ENCODE assay signal across 8 cellular contexts in genomic region chr1:181101581-181102226, GRCh38. TPM values are rescaled to one million over a fixed set of nuclear protein-coding genes. Genes with fewer than 3 reads are reported as not detected.
A peak's percentile ranks its signal among the peaks of the same experiment; 100 is the strongest.
DNase-seq lines count a peak whose midpoint lies in the region; ATAC-seq lines count a peak whose summit lies in the region.

No MANE protein-coding gene starts in this region.

- no peak overlapping the region for H3K4me3 ChIP-seq in SJSA1

- DNase-seq in DMS 273 (lab: John Stamatoyannopoulos, UW; ENCODE audit: unreplicated experiment) (peak; percentile 68), NCI-H1092 treated with DMSO at 0.1 percent for 48 hours (lab: John Stamatoyannopoulos, UW) (peak; percentile 87), SJSA1 (ENCODE audit: low read depth in 1 of 2, low spot score in 2 of 2) (peak; percentile 68 to 73), iPS DF 4.7 (ENCODE audit: extremely low read depth, low spot score) (peak; percentile 82), medulla oblongata (ENCODE audit: extremely low spot score) (no peak)
- DNase-seq in effector CD8-positive, alpha-beta T cell (lab: John Stamatoyannopoulos, UW): no peak

- no peaks in the 10 kb centered on the region for H3K9me3 ChIP-seq in SJSA1 (replicated peaks)

- peak overlapping the region; percentile 75 for H3K27ac ChIP-seq in SJSA1

- no peak for ATAC-seq in GM19463 (IDR thresholded peaks at IDR 0.05; ENCODE audit: unreplicated experiment)
- ATAC-seq in HG02642 (IDR thresholded peaks at IDR 0.05; ENCODE audit: poor library complexity, unreplicated experiment): no peak

- H3K4me1 ChIP-seq in SJSA1 (replicated peaks): peaks cover 83% of the 10 kb centered on the region

- no peaks in the 10 kb centered on the region for H3K27me3 ChIP-seq in SJSA1 (replicated peaks)

- H3K36me3 ChIP-seq in SJSA1: no peaks in the 10 kb centered on the region

RNA-seq across cellular contexts. Expression of gene IER5, which starts 13.2 kb away (rescaled TPM):
- 67.6 and 76.5 TPM in 2 replicates for total RNA-seq in SJSA1 (2014; rRNA removed; shearing (Covaris generic))

Comparison
In these comparisons a context has a peak if more than half of its experiments do, and no peak if none do; other contexts are left out.
1. DNase-seq: peak in DMS 273 (single experiment), NCI-H1092 treated with DMSO at 0.1 percent for 48 hours (single experiment), SJSA1 (2 of 2) and iPS DF 4.7 (single experiment); none in medulla oblongata (single experiment) and effector CD8-positive, alpha-beta T cell (single experiment).